1 cellular context compared by ENCODE assay signal in genomic region chr3:71133874-71134273, GRCh38.
TF ChIP-seq lines count a peak whose summit lies in the region.

No MANE protein-coding gene starts in this region.

TF ChIP-seq in K562, 482 proteins besides CTCF, POLR2A, EP300 and RAD21 (continued from another document):
- TF ChIP-seq CREB3L1 (IDR thresholded peaks at IDR 0.05; ENCODE audit: borderline replicate concordance, low read depth) (no peak), UBTF (IDR thresholded peaks at IDR 0.05; ENCODE audit: borderline replicate concordance in 1 of 2, low read depth in 2 of 2, low read length in 2 of 2) (no peak), ZNF449 (CRISPR knock-in tag; IDR thresholded peaks at IDR 0.05) (no peak), ELK1 (CRISPR knock-in tag; IDR thresholded peaks at IDR 0.05) (no peak), NFYB (IDR thresholded peaks at IDR 0.05; ENCODE audit: extremely low read depth, insufficient read length) (no peak), ZBTB7A (IDR thresholded peaks at IDR 0.05; ENCODE audit: borderline replicate concordance, control insufficient read depth, low read depth, low read length) (no peak)
